Comparison of ENCODE assay signal across 1 cellular context in genomic region chr16:6020162-6020980, GRCh38.
TF ChIP-seq lines count a peak whose summit lies in the region.

No MANE protein-coding gene starts in this region.

TF ChIP-seq in GM23338, 12 proteins besides CTCF, POLR2A, EP300 and RAD21 (continued from another document):
- TF ChIP-seq NANOG (IDR thresholded peaks at IDR 0.05; ENCODE audit: borderline replicate concordance) (no peak), REST (IDR thresholded peaks at IDR 0.05; ENCODE audit: unreplicated experiment) (no peak), ZNF114 (CRISPR knock-in tag; IDR thresholded peaks at IDR 0.05) (no peak), ZNF462 (CRISPR knock-in tag; IDR thresholded peaks at IDR 0.05) (no peak), ETS1 (IDR thresholded peaks at IDR 0.05) (no peak), STAT1 (IDR thresholded peaks at IDR 0.05; ENCODE audit: unreplicated experiment) (no peak), JUNB (IDR thresholded peaks at IDR 0.05; ENCODE audit: unreplicated experiment) (no peak), ZNF331 (CRISPR knock-in tag; IDR thresholded peaks at IDR 0.05; ENCODE audit: low read depth) (no peak), EZH2 (IDR thresholded peaks at IDR 0.05; ENCODE audit: low read depth, unreplicated experiment) (no peak)
